In the genomic region with DNA sequence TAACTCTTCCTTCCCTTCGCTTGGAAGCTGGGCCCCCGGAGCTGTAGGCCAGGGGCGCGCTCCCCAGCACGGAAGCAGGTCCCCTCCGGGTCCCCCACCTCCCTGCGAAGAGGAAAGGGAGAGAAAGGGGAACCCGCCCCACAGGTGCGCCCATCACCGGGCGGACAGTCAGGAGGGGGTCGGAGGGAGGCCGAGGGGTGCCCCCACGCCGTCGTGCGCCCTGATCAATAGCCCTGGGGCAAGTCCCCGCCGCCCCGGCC, we compare ENCODE assay signal across 9 cellular contexts. TPM values are rescaled to one million over a fixed set of nuclear protein-coding genes. Genes with fewer than 3 reads are reported as not detected.
A peak's percentile ranks its signal among the peaks of the same experiment; 100 is the strongest.
DNase-seq lines count a peak whose midpoint lies in the region; ATAC-seq and TF ChIP-seq lines count a peak whose summit lies in the region.
"Had no signal": no experiment of that assay in that cellular context is flagged by ENCODE, and none has a peak within 500 bp of the region (broad histone marks: within the 10 kb centered on the region; RNA-seq: fewer than 3 reads in every experiment).

No MANE protein-coding gene starts in this region.

- TF ChIP-seq RAD21 in HCT116 (IDR thresholded peaks at IDR 0.05; ENCODE audit: low read depth) = no peak

- CTCF ChIA-PET in HCT116 (lab: Charles Lee) = interaction anchor here (1.4 kb wide), 1 partner anchor 15 kb away, joined by 6 read pairs; no protein-coding TSS in a partner anchor
- CTCF ChIA-PET in activated CD4-positive, alpha-beta memory T cell treated with anti-CD3 and anti-CD28 coated beads, Interleukin-2, amount 10 ng/mL, durations not matched to agents 7 days and 5 days (lab: Charles Lee) = interaction anchor here (1.0 kb wide), 1 partner anchor 22 kb away, joined by 3 read pairs; no protein-coding TSS in a partner anchor

- no peaks in the 10 kb centered on the region for H3K9me3 Mint-ChIP-seq in activated CD4-positive, alpha-beta memory T cell treated with anti-CD3 and anti-CD28 coated beads, Interleukin-2, amount 10 ng/mL, durations not matched to agents 7 days and 5 days

- H3K27me3 ChIP-seq in HCT116 (ENCODE audit: insufficient read depth, low read length) = no peaks in the 10 kb centered on the region
- no peaks in the 10 kb centered on the region for H3K27me3 ChIP-seq in iPS-15b (ENCODE audit: control insufficient read depth, insufficient read depth, low read length)
- no peaks in the 10 kb centered on the region for H3K27me3 ChIP-seq in stomach

- no peak for TF ChIP-seq EP300 in stomach (IDR thresholded peaks at IDR 0.05)

- no peak overlapping the region for H2AFZ ChIP-seq in HCT116 (ENCODE audit: low read depth, low read length, poor library complexity, severe bottlenecking)

- H3K9me3 ChIP-seq in HCT116 (ENCODE audit: control insufficient read depth in 1 of 2, insufficient read depth in 1 of 2, low read depth in 1 of 2, low read length in 2 of 2) (no peaks in the 10 kb centered on the region), iPS-15b (ENCODE audit: control insufficient read depth, insufficient read depth, low read length) (no peaks in the 10 kb centered on the region), stomach (no peaks in the 10 kb centered on the region)

- DNase-seq in HCT116 (ENCODE audit: low read depth, low spot score) (no peak), stomach (no peak), amygdala (lab: John Stamatoyannopoulos, UW) (no peak)
- DNase-seq in activated CD4-positive, alpha-beta memory T cell treated with anti-CD3 and anti-CD28 coated beads, Interleukin-2, amount 10 ng/mL, durations not matched to agents 7 days and 5 days = no peak
- DNase-seq in stimulated activated CD4-positive, alpha-beta T cell treated with anti-CD3 and anti-CD28 coated beads, Interleukin-2, amount 100 ng/mL, for 48 hours = no peak

- H3K4me3 ChIP-seq in HCT116 (replicated peaks in 1 of 2; ENCODE audit: low read depth in 1 of 2, low read length in 2 of 2) (peak overlapping the region; percentile 81 to 89), iPS-15b (ENCODE audit: low read depth, low read length) (peak overlapping the region; percentile 69), stomach (peak overlapping the region; percentile 63 to 96 (median 78))

- H3K4me1 ChIP-seq in HCT116 (ENCODE audit: control insufficient read depth in 1 of 2, insufficient read depth in 2 of 2, low read length in 2 of 2) (peaks cover 31 to 43% of the 10 kb centered on the region in 2 experiments), iPS-15b (ENCODE audit: control insufficient read depth, insufficient read depth, low read length) (peaks cover 6% of the 10 kb centered on the region), stomach (peaks cover 34 to 77% (median 72%) of the 10 kb centered on the region in 4 donors)

- no peaks in the 10 kb centered on the region for H3K36me3 Mint-ChIP-seq in activated CD4-positive, alpha-beta memory T cell treated with anti-CD3 and anti-CD28 coated beads, Interleukin-2, amount 10 ng/mL, durations not matched to agents 7 days and 5 days (ENCODE audit: low read depth)

- H3K79me2 ChIP-seq in HCT116 (ENCODE audit: insufficient read depth, low read length) = peaks cover 37% of the 10 kb centered on the region

- POLR2A ChIA-PET in HCT116 (lab: Charles Lee) = interaction anchor here (1.5 kb wide), 1 partner anchor 10 kb away, joined by 3 read pairs; no protein-coding TSS in a partner anchor
- POLR2A ChIA-PET in activated CD4-positive, alpha-beta memory T cell treated with anti-CD3 and anti-CD28 coated beads, Interleukin-2, amount 10 ng/mL, durations not matched to agents 7 days and 5 days (lab: Charles Lee) = interaction anchor here (1.0 kb wide), 1 partner anchor 28 kb away, joined by 3 read pairs; no protein-coding TSS in a partner anchor

- no peak overlapping the region for H3K27ac Mint-ChIP-seq in activated CD4-positive, alpha-beta memory T cell treated with anti-CD3 and anti-CD28 coated beads, Interleukin-2, amount 10 ng/mL, durations not matched to agents 7 days and 5 days

- no peak for ATAC-seq in HCT116
- ATAC-seq in HG02884 (IDR thresholded peaks at IDR 0.05; ENCODE audit: unreplicated experiment) = no peak

- peak overlapping the region; percentile 97 for H3K4me2 ChIP-seq in HCT116 (ENCODE audit: low read length)

- H3K27ac ChIP-seq in HCT116 (ENCODE audit: low read depth, low read length) (peak overlapping the region; percentile 86), stomach (peak overlapping the region; percentile 86 to 95 (median 91))

- TF ChIP-seq POLR2A in HCT116 (IDR thresholded peaks at IDR 0.05; ENCODE audit: borderline replicate concordance, extremely low read depth, insufficient read depth, insufficient read length) (no peak), stomach (IDR thresholded peaks at IDR 0.05) (no peak)

- H3K36me3 ChIP-seq in HCT116 (ENCODE audit: control insufficient read depth in 1 of 2, insufficient read depth in 2 of 2, low read length in 2 of 2) (no peaks in the 10 kb centered on the region), iPS-15b (ENCODE audit: control insufficient read depth, insufficient read depth, low read length) (peaks cover 3% of the 10 kb centered on the region), stomach (peaks cover 0 to 11% (median 7%) of the 10 kb centered on the region in 4 donors)

- TF ChIP-seq CTCF in HCT116 (IDR thresholded peaks at IDR 0.05 in 2 of 3, conservative IDR thresholded peaks at IDR 0.05 in 1 of 3; ENCODE audit: borderline replicate concordance in 1 of 3, insufficient read depth in 1 of 3, low read depth in 2 of 3, low read length in 2 of 3) (no peak), stomach (IDR thresholded peaks at IDR 0.05) (no peak)

- no TSS peak for BruUV-seq in HCT116 (replicated peaks; lab: Mats Ljungman, UMichigan)

- H4K20me1 ChIP-seq in HCT116 (ENCODE audit: insufficient read depth) = no peaks in the 10 kb centered on the region

- H3K4me1 Mint-ChIP-seq in activated CD4-positive, alpha-beta memory T cell treated with anti-CD3 and anti-CD28 coated beads, Interleukin-2, amount 10 ng/mL, durations not matched to agents 7 days and 5 days = peaks cover 6% of the 10 kb centered on the region

- H3K27me3 Mint-ChIP-seq in activated CD4-positive, alpha-beta memory T cell treated with anti-CD3 and anti-CD28 coated beads, Interleukin-2, amount 10 ng/mL, durations not matched to agents 7 days and 5 days = peaks cover 11% of the 10 kb centered on the region

- H3K4me3 Mint-ChIP-seq in activated CD4-positive, alpha-beta memory T cell treated with anti-CD3 and anti-CD28 coated beads, Interleukin-2, amount 10 ng/mL, durations not matched to agents 7 days and 5 days = peak overlapping the region; percentile 72

- H3K9ac ChIP-seq in HCT116 (ENCODE audit: low read length) (peak overlapping the region; percentile 91), iPS-15b (ENCODE audit: low read depth, low read length) (peak overlapping the region; percentile 47)

- H3K9me2 ChIP-seq in HCT116 (ENCODE audit: insufficient read depth) = no peaks in the 10 kb centered on the region

- WGBS in stomach, 5 donors = 0 to 4% (median 3%) methylated on average over 9 to 20 of the region's 20 CpGs

- RAD21 ChIA-PET in HCT116 (lab: Charles Lee; ENCODE audit: low non-redundant PET in 1 of 2, low total read pairs in 2 of 2, uncharacterized antibody in 2 of 2, unreplicated experiment in 2 of 2) = no interaction called here

- intact Hi-C loops in HCT116 (cut with micrococcal nuclease) = loop anchor here (2.0 kb wide), 1 partner anchor 16 kb away; no protein-coding TSS in a partner anchor
- intact Hi-C loops in stomach (cut with DNase I; ENCODE audit: low total_unique reads) = no loop called here

TF ChIP-seq in HCT116, 20 proteins besides CTCF, POLR2A, EP300 and RAD21 (continues in another document):
- TF ChIP-seq ZNF274 (IDR thresholded peaks at IDR 0.05; ENCODE audit: low read depth, low read length) (no peak), ZFX (IDR thresholded peaks at IDR 0.05) (no peak), EZH2phosphoT487 (IDR thresholded peaks at IDR 0.05; ENCODE audit: borderline replicate concordance) (no peak), YY1 (IDR thresholded peaks at IDR 0.05; ENCODE audit: extremely low read depth, insufficient replicate concordance, low read depth, low read length) (no peak), JUND (IDR thresholded peaks at IDR 0.05) (no peak), EGR1 (IDR thresholded peaks at IDR 0.05; ENCODE audit: low read depth) (no peak), EZH2 (IDR thresholded peaks at IDR 0.05) (no peak), ELF1 (IDR thresholded peaks at IDR 0.05; ENCODE audit: borderline replicate concordance, low read depth) (no peak), SRF (IDR thresholded peaks at IDR 0.05; ENCODE audit: low read depth) (no peak), SP1 (IDR thresholded peaks at IDR 0.05; ENCODE audit: low read depth) (no peak)

RNA-seq across cellular contexts. Expression of a gene that starts 0.8 kb away (rescaled TPM):
- total RNA-seq in HCT116 (2021; ENCODE audit: unreplicated experiment) (86.0 TPM), stomach (100 to 1,000 TPM in 2 of 5 donors, 10 to 100 TPM in 3; 49.6 to 135 (median 68.8) TPM)
- polyA plus RNA-seq in HCT116 (2012) = 84.7 and 91.2 TPM in 2 replicates
- total RNA-seq in activated CD4-positive, alpha-beta memory T cell treated with anti-CD3 and anti-CD28 coated beads, Interleukin-2, amount 10 ng/mL, durations not matched to agents 7 days and 5 days = 10 to 100 TPM; 17.2 to 18.8 TPM
- polyA plus RNA-seq in stomach = 10 to 100 TPM; 32.7 to 88.7 (median 75.1) TPM

RNA-seq across cellular contexts. Expression of a gene that starts 23.7 kb away (rescaled TPM):
- total RNA-seq in HCT116 (2021; ENCODE audit: unreplicated experiment) = 82.0 TPM
- polyA plus RNA-seq in HCT116 (2012) = 87.5 and 89.7 TPM in 2 replicates
- under 1 TPM; 0.28 to 0.30 TPM for total RNA-seq in activated CD4-positive, alpha-beta memory T cell treated with anti-CD3 and anti-CD28 coated beads, Interleukin-2, amount 10 ng/mL, durations not matched to agents 7 days and 5 days
- 1,000 to 10,000 TPM in 1 of 5 donors, 10 to 100 TPM in 4; 20.9 to 1,085 (median 42.0) TPM for total RNA-seq in stomach
- 100 to 1,000 TPM in 1 of 3 donors, 10 to 100 TPM in 2; 44.8 to 113 (median 79.2) TPM for polyA plus RNA-seq in stomach

RNA-seq across cellular contexts. Expression of a gene that starts 25.9 kb away (rescaled TPM):
- 15.6 TPM for total RNA-seq in HCT116 (2021; ENCODE audit: unreplicated experiment)
- 13.9 and 14.7 TPM in 2 replicates for polyA plus RNA-seq in HCT116 (2012)
- total RNA-seq in activated CD4-positive, alpha-beta memory T cell treated with anti-CD3 and anti-CD28 coated beads, Interleukin-2, amount 10 ng/mL, durations not matched to agents 7 days and 5 days = under 1 TPM; 0.15 to 0.18 TPM
- 10 to 100 TPM in 1 of 5 donors, 1 to 10 TPM in 2, under 1 TPM in 1, not detected in 1; 0.45 to 10.4 (median 5.8) TPM for total RNA-seq in stomach
- 1 to 10 TPM; 1.6 to 4.7 (median 4.0) TPM for polyA plus RNA-seq in stomach

RNA-seq across cellular contexts. Expression of a gene that starts 56.3 kb away (rescaled TPM):
- total RNA-seq in HCT116 (2021; ENCODE audit: unreplicated experiment) (not detected), stomach (10 to 100 TPM in 1 of 5 donors, 1 to 10 TPM in 3, under 1 TPM in 1; 0.58 to 25.5 (median 4.9) TPM)
- polyA plus RNA-seq in HCT116 (2012) = 0.07 TPM in 1 of 2 replicates, not detected in the other
- total RNA-seq in activated CD4-positive, alpha-beta memory T cell treated with anti-CD3 and anti-CD28 coated beads, Interleukin-2, amount 10 ng/mL, durations not matched to agents 7 days and 5 days = not detected
- 10 to 100 TPM in 2 of 3 donors, 1 to 10 TPM in 1; 7.7 to 18.4 (median 10.2) TPM for polyA plus RNA-seq in stomach
- total RNA-seq: M059J, renal cortical epithelial cell had no signal

Comparison
In these comparisons a context has a peak if more than half of its experiments do, and no peak if none do; other contexts are left out.
1. RNA of a gene that starts 23.7 kb away (total RNA-seq): 82.0 TPM in HCT116 (single experiment) and 20.9 to 1,085 TPM in stomach; 0.28 to 0.30 TPM in activated CD4-positive, alpha-beta memory T cell treated with anti-CD3 and anti-CD28 coated beads, Interleukin-2, amount 10 ng/mL, durations not matched to agents 7 days and 5 days; every median in the first group is over 10 times any median in the second.
2. Peak in every context shown above with its lines, with median percentiles within 50 percentile points of each other: H3K4me3 ChIP-seq.